ENCODE assay signal across 8 cellular contexts in the genomic region with DNA sequence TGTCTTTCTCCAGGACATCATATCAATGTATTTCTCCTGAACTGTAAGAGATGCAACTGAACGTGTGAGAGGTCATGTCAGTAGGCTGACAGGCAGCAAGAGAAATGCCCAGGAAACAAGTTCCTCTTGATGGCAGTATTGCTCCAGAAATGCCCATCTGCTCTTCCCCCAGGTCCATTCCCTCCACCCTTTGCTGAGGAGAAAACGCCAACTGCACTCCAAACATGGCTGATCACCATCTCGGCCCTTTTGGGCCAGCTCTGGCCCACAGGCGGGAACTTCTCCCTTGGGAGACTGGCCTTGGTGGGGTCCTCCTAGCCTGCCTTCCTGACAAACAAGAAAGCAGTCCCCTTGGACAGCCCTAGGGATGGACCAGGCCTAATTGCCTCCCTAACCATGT.
A peak's percentile ranks its signal among the peaks of the same experiment; 100 is the strongest.
DNase-seq lines count a peak whose midpoint lies in the region; ATAC-seq lines count a peak whose summit lies in the region.

No MANE protein-coding gene starts in this region.

- intact Hi-C loops in head of caudate nucleus (cut with DNase I), result no loop called here

- DNase-seq in COR-L47 (lab: John Stamatoyannopoulos, UW) (peak; percentile 7), NCI-H524 treated with DMSO at 0.1 percent for 48 hours (lab: John Stamatoyannopoulos, UW) (peak; percentile 45), head of caudate nucleus (peak in 32 of 42 donors; percentile 13 to 83 (median 56)), MG63 (no peak), mesenteric fat pad (ENCODE audit: low spot score) (no peak), activated gamma-delta T cell treated with Interleukin-2 at 50 U/mL for 16 hours (no peak)

- no peak overlapping the region for H3K4me3 ChIP-seq in MG63

- H3K27me3 ChIP-seq in MG63, result no peaks in the 10 kb centered on the region

- no peaks in the 10 kb centered on the region for H3K36me3 ChIP-seq in MG63

- no peaks in the 10 kb centered on the region for H3K9me3 ChIP-seq in MG63

- ATAC-seq in GM21786 (IDR thresholded peaks at IDR 0.05; ENCODE audit: unreplicated experiment), result peak; percentile 33
- ATAC-seq in GM21447 (IDR thresholded peaks at IDR 0.05; ENCODE audit: unreplicated experiment), result no peak

Comparison
In these comparisons a context has a peak if more than half of its experiments do, and no peak if none do; other contexts are left out.
1. DNase-seq: peak in COR-L47 (single experiment), NCI-H524 treated with DMSO at 0.1 percent for 48 hours (single experiment) and head of caudate nucleus (32 of 42); none in MG63 (single experiment), mesenteric fat pad (single experiment) and activated gamma-delta T cell treated with Interleukin-2 at 50 U/mL for 16 hours (single experiment).